8 cellular contexts compared by ENCODE assay signal in the genomic region with DNA sequence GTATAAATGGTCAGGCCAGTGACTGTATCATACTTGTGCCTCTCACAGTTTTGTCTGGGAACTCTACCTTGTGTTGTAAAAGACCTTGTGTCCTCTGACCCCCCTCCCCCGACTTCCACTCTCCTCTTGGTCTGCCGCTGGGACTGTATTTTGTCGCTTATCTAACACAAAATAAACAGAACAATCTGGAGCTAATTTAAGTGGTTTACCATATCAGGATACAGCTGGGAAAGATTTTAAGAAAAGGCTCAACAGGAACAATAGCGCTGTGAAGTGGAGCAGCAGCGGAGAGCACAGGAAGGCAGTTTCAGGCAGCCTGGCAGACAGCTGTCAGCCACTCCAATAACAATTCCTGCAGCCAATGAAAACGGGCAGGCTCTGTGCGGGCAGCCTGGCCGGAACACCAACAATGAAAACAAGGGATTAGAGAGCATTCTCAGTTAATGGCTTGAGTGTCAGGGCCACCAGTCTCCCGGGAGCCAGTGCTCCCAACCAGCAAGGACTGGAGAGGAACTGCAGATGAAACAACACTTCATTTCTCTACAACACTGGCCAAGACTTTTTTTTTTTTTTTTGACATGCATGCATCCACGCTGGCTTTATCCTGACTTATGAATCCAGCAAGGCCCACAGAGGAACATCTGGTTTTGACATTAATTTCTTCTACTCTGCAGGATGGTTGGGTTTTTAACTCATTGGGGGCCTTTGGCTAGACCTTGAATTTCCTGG.
DNase-seq lines count a peak whose midpoint lies in the region; ATAC-seq and TF ChIP-seq lines count a peak whose summit lies in the region.

No MANE protein-coding gene starts in this region.

- no peaks in the 10 kb centered on the region for H3K36me3 ChIP-seq in IMR-90 (ENCODE audit: control insufficient read depth, insufficient read depth, low read length)
- H3K36me3 ChIP-seq in PC-3 (ENCODE audit: low read depth, low read length) = no peaks in the 10 kb centered on the region

- no peaks in the 10 kb centered on the region for H3K36me3 Mint-ChIP-seq in glutamatergic neuron (ENCODE audit: unreplicated experiment)

- TF ChIP-seq CTCF in IMR-90 (conservative IDR thresholded peaks at IDR 0.05; ENCODE audit: low read depth, low read length) (no peak), glutamatergic neuron (IDR thresholded peaks at IDR 0.05; ENCODE audit: partially characterized antibody, unreplicated experiment) (no peak), PC-3 (conservative IDR thresholded peaks at IDR 0.05; ENCODE audit: low read depth, low read length) (no peak)

- peak overlapping the region; percentile 47 to 84 for H4K8ac ChIP-seq in IMR-90 (ENCODE audit: low read depth in 2 of 2, low read length in 2 of 2)

- peak overlapping the region; percentile 67; the same call in 2 of the 3 replicates for H2BK15ac ChIP-seq in IMR-90 (ENCODE audit: low read depth, low read length)

- peak overlapping the region; percentile 93 for H2BK120ac ChIP-seq in IMR-90 (ENCODE audit: low read depth, low read length)

- peak overlapping the region; percentile 83 for H3K4ac ChIP-seq in IMR-90 (ENCODE audit: low read depth, low read length)

- H3K4me3 ChIP-seq in IMR-90 (ENCODE audit: insufficient read depth, low read depth, low read length) = peak overlapping the region; percentile 2; the same call in 1 of the 2 replicates
- H3K4me3 ChIP-seq in PC-3 (ENCODE audit: low read length) = no peak overlapping the region

- H2AFZ ChIP-seq in IMR-90 (replicated peaks; ENCODE audit: low read length, poor library complexity) = peak overlapping the region; percentile 46
- H2AFZ ChIP-seq in PC-3 (ENCODE audit: low read length) = no peak overlapping the region

- TF ChIP-seq POLR2A in IMR-90 (IDR thresholded peaks at IDR 0.05; ENCODE audit: low read depth, low read length) = no peak

- peak overlapping the region; percentile 78 for H2BK20ac ChIP-seq in IMR-90 (ENCODE audit: low read depth, low read length)

- peak overlapping the region; percentile 67 for H3K18ac ChIP-seq in IMR-90 (ENCODE audit: low read depth, low read length)

- peak overlapping the region; percentile 77 for H3K23ac ChIP-seq in IMR-90 (ENCODE audit: low read depth, low read length)

- POLR2A ChIA-PET in IMR-90 (lab: Charles Lee; ENCODE audit: unreplicated experiment) (no interaction called here), PC-3 (lab: Charles Lee; ENCODE audit: unreplicated experiment) (no interaction called here)

- peak overlapping the region; percentile 42 for H2AK9ac ChIP-seq in IMR-90 (replicated peaks; ENCODE audit: low read depth, low read length, poor library complexity)

- intact Hi-C loops in IMR-90 (cut with micrococcal nuclease) = loop anchor here (5.0 kb wide), 3 partner anchors 401 to 1174 kb away; no protein-coding TSS in a partner anchor
- intact Hi-C loops in PC-3 (cut with micrococcal nuclease) = no loop called here

- H3K9me1 ChIP-seq in IMR-90 (ENCODE audit: insufficient read depth, low read length) = peaks cover 8% of the 10 kb centered on the region; the same call in 1 of the 2 replicates

- H3K9ac ChIP-seq in IMR-90 (ENCODE audit: low read depth, low read length) (peak overlapping the region; percentile 53), PC-3 (ENCODE audit: low read length) (no peak overlapping the region)

- H3K27ac ChIP-seq in IMR-90 (ENCODE audit: insufficient read depth, low read length) = peak overlapping the region; percentile 91
- H3K27ac ChIP-seq in PC-3 (ENCODE audit: low read length) = no peak overlapping the region

- peak overlapping the region; percentile 83 for H3K4me3 Mint-ChIP-seq in glutamatergic neuron (ENCODE audit: unreplicated experiment)

- peak overlapping the region; percentile 82; the same call in 1 of the 2 replicates for H2AK5ac ChIP-seq in IMR-90 (ENCODE audit: low read depth, low read length)

- H3K9me3 ChIP-seq in IMR-90 (ENCODE audit: control insufficient read depth, insufficient read depth, low read length) (no peaks in the 10 kb centered on the region), PC-3 (ENCODE audit: low read length) (no peaks in the 10 kb centered on the region)

- peak; percentile 40 for ATAC-seq in IMR-90 (ENCODE audit: low read depth)
- ATAC-seq in PC-3 = no peak

- peaks cover 2 to 5% of the 10 kb centered on the region in 2 experiments; a peak in 3 of 4 replicates for H3K79me1 ChIP-seq in IMR-90 (ENCODE audit: low read depth in 1 of 2, low read length in 2 of 2)

- CTCF ChIA-PET in IMR-90 (lab: Yijun Ruan, JAX) (interaction anchor here (0.6 to 1.5 kb wide), 7 partner anchors 9 to 429 kb away, joined by 3 to 10 read pairs (median 3); no protein-coding TSS in a partner anchor), PC-3 (lab: Charles Lee) (no interaction called here)

- peaks cover 9% of the 10 kb centered on the region for H3K9me3 Mint-ChIP-seq in glutamatergic neuron (ENCODE audit: unreplicated experiment)

- H3K27ac Mint-ChIP-seq in glutamatergic neuron (ENCODE audit: unreplicated experiment) = peak overlapping the region; percentile 99

- H3K4me1 ChIP-seq in IMR-90 (ENCODE audit: control insufficient read depth, insufficient read depth, low read length) (peaks cover 18% of the 10 kb centered on the region), PC-3 (ENCODE audit: insufficient read depth, low read length) (no peaks in the 10 kb centered on the region)

- H4K5ac ChIP-seq in IMR-90 (ENCODE audit: low read depth, low read length) = peak overlapping the region; percentile 42

- no peaks in the 10 kb centered on the region for H3F3A ChIP-seq in PC-3 (ENCODE audit: low read length, unreplicated experiment)

- H3K9me2 ChIP-seq in PC-3 (replicated peaks; ENCODE audit: low read length) = no peaks in the 10 kb centered on the region

- peaks cover 29% of the 10 kb centered on the region for H3K4me1 Mint-ChIP-seq in glutamatergic neuron (ENCODE audit: low read depth, unreplicated experiment)

- peaks cover 4% of the 10 kb centered on the region for H4K20me1 ChIP-seq in IMR-90 (ENCODE audit: insufficient read depth, low read length)
- H4K20me1 ChIP-seq in PC-3 (ENCODE audit: low read length) = no peaks in the 10 kb centered on the region

- DNase-seq in IMR-90 (peak; percentile 91), SK-N-DZ (ENCODE audit: low spot score) (peak; percentile 68), glutamatergic neuron (peak; percentile 76), putamen (ENCODE audit: low spot score) (peak; percentile 62), activated gamma-delta T cell treated with Interleukin-2 at 50 U/mL for 16 hours (no peak), activated gamma-delta T cell (lab: John Stamatoyannopoulos, UW) (no peak), PC-3 (no peak)
- no peak for DNase-seq in stimulated activated naive CD4-positive, alpha-beta T cell treated with Interleukin-2 at 50 U/mL for 16 hours (lab: John Stamatoyannopoulos, UW)

- peak overlapping the region; percentile 92 for H2BK5ac ChIP-seq in IMR-90 (ENCODE audit: low read depth, low read length, poor library complexity, severe bottlenecking)

- peaks cover 6% of the 10 kb centered on the region for H3K27me3 Mint-ChIP-seq in glutamatergic neuron (ENCODE audit: unreplicated experiment)

- TF ChIP-seq RAD21 in IMR-90 (IDR thresholded peaks at IDR 0.05; ENCODE audit: low read length) = no peak

- no peaks in the 10 kb centered on the region for H3K79me2 ChIP-seq in PC-3 (ENCODE audit: low read length)

- dilution Hi-C loops in IMR-90 (cut with HindIII; ENCODE audit: low sequenced_read_pairs, unreplicated experiment) = no loop called here

- H3K56ac ChIP-seq in IMR-90 (ENCODE audit: extremely low read depth, insufficient read depth, low read length) = peak overlapping the region; percentile 71

- 0% methylated on average over 2 of the region's 10 CpGs; no CpG with 5 or more reads in 1 of the 2 experiments for WGBS in IMR-90 (ENCODE audit: extremely low coverage in 2 of 2, insufficient read length in 1 of 2), 2 experiments

- peak overlapping the region; percentile 69 for H3K14ac ChIP-seq in IMR-90 (replicated peaks; ENCODE audit: low read depth, low read length)

- BruUV-seq in IMR-90 (replicated peaks; lab: Mats Ljungman, UMichigan) (no TSS peak), PC-3 (replicated peaks; lab: Mats Ljungman, UMichigan) (no TSS peak)

- peak overlapping the region; percentile 75 for H3K4me2 ChIP-seq in IMR-90 (ENCODE audit: low read depth, low read length)
- H3K4me2 ChIP-seq in PC-3 (ENCODE audit: low read length) = no peak overlapping the region

- H3K27me3 ChIP-seq in IMR-90 (ENCODE audit: control insufficient read depth, insufficient read depth, low read length) = no peaks in the 10 kb centered on the region
- H3K27me3 ChIP-seq in PC-3 (ENCODE audit: low read length) = no peaks in the 10 kb centered on the region

- H4K91ac ChIP-seq in IMR-90 (ENCODE audit: insufficient read depth, low read depth, low read length) = peak overlapping the region; percentile 75

- in situ Hi-C loops in IMR-90 (cut with MboI; ENCODE audit: low sequenced_read_pairs) = no loop called here

TF ChIP-seq in IMR-90, 13 proteins besides CTCF, POLR2A, EP300 and RAD21:
- TF ChIP-seq BHLHE40 (IDR thresholded peaks at IDR 0.05; ENCODE audit: low read depth, low read length) = 0 out of 2 replicates have a peak, but pooled peaks have one; percentile 11
- no peak for TF ChIP-seq NFE2L2 (IDR thresholded peaks at IDR 0.05; ENCODE audit: low read depth, low read length)

Comparison
In these comparisons a context has a peak if more than half of its experiments do, and no peak if none do; other contexts are left out.
1. DNase-seq: peak in IMR-90 (single experiment), SK-N-DZ (single experiment), glutamatergic neuron (single experiment) and putamen (single experiment); none in stimulated activated naive CD4-positive, alpha-beta T cell treated with Interleukin-2 at 50 U/mL for 16 hours (single experiment), activated gamma-delta T cell treated with Interleukin-2 at 50 U/mL for 16 hours (single experiment), activated gamma-delta T cell (single experiment) and PC-3 (single experiment).